In the genomic region with DNA sequence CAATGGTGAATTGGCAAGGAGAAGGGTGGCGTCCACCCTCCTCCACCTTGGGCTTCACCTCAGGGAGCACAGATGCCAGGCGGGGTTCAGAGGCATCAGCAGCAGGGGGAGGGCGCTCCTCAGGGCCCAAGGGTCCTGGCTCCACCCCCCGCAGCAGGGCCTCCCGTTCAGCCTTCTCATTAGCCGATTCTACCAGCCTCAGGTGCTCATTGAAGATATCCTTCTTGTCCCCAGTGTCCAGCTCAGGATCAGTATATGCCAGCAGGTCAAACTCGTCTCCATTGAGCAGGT, we compare ENCODE assay signal across 22 cellular contexts. TPM values are rescaled to one million over a fixed set of nuclear protein-coding genes. Genes with fewer than 3 reads are reported as not detected.
DNase-seq lines count a peak whose midpoint lies in the region; ATAC-seq, FAIRE-seq and TF ChIP-seq lines count a peak whose summit lies in the region.
"Had no signal": no experiment of that assay in that cellular context is flagged by ENCODE, and none has a peak within 500 bp of the region (broad histone marks: within the 10 kb centered on the region; RNA-seq: fewer than 3 reads in every experiment).

No MANE protein-coding gene starts in this region.

- ATAC-seq in HepG2 (no peak), right lobe of liver (no peak), HG02981 (IDR thresholded peaks at IDR 0.05; ENCODE audit: unreplicated experiment) (no peak)

- no peak overlapping the region for H3K4ac ChIP-seq in trophoblast cell (ENCODE audit: low read depth, low read length)

- peaks cover 12% of the 10 kb centered on the region for H3K27me3 Mint-ChIP-seq in endothelial cell (ENCODE audit: unreplicated experiment)

- H4K91ac ChIP-seq in trophoblast cell (ENCODE audit: low read depth, low read length), result no peak overlapping the region

- 92% methylated on average over 4 of the region's 7 CpGs for WGBS in HepG2 (ENCODE audit: low lambda C conversion rate)
- 100% methylated on average over 2 of the region's 7 CpGs for WGBS in right lobe of liver (ENCODE audit: insufficient coverage, low coverage, low lambda C conversion rate, missing lambda C conversion rate)
- no CpG with 5 or more reads among the region's 7 CpGs for WGBS in trophoblast cell (ENCODE audit: extremely low coverage, insufficient coverage, insufficient read length)

- no peak overlapping the region for H4K12ac ChIP-seq in trophoblast cell (ENCODE audit: low read depth, low read length)

- TF ChIP-seq POLR2A in HepG2 (IDR thresholded peaks at IDR 0.05; ENCODE audit: insufficient read depth in 1 of 2, low read depth in 2 of 2, low read length in 2 of 2) (no peak), right lobe of liver (IDR thresholded peaks at IDR 0.05) (no peak)

- DNase-seq in HepG2 (ENCODE audit: low spot score), result no peak
- no peak for DNase-seq in right lobe of liver
- DNase-seq in endothelial cell (ENCODE audit: low spot score), result no peak
- no peak for DNase-seq in trophoblast cell
- no peak for DNase-seq in WERI-Rb-1
- DNase-seq: 8988T, Calu3, DMS79 treated with DMSO at 0.1 percent for 48 hours, GF-D8, KBM-7, MM.1S, NCI-H1694, NCI-H2081, NCI-H2227 treated with DMSO at 0.1 percent for 48 hours, NCI-H69, SK-N-SH had no signal

- no peaks in the 10 kb centered on the region for H3K4me1 ChIP-seq in HepG2 (ENCODE audit: insufficient read depth, low read length)
- H3K4me1 ChIP-seq in right lobe of liver, result no peaks in the 10 kb centered on the region
- H3K4me1 ChIP-seq in trophoblast cell (ENCODE audit: control insufficient read depth in 1 of 2, insufficient read depth in 2 of 2, low read length in 2 of 2), result no peaks in the 10 kb centered on the region

- peaks cover 53% of the 10 kb centered on the region for H3K36me3 Mint-ChIP-seq in endothelial cell (ENCODE audit: low read depth, unreplicated experiment)

- BruUV-seq in HepG2 (replicated peaks; lab: Mats Ljungman, UMichigan), result TSS peak; percentile 37

- H2AFZ ChIP-seq in HepG2 (ENCODE audit: low read length) (no peak overlapping the region), trophoblast cell (ENCODE audit: insufficient read depth, low read length, poor library complexity) (no peak overlapping the region)

- no peak overlapping the region for H3K14ac ChIP-seq in trophoblast cell (ENCODE audit: low read length)

- TF ChIP-seq RAD21 in HepG2 (CRISPR knock-in tag; IDR thresholded peaks at IDR 0.05), result no peak

- H3K79me2 ChIP-seq in HepG2 (ENCODE audit: insufficient read depth, low read length), result no peaks in the 10 kb centered on the region
- H3K79me2 ChIP-seq in trophoblast cell (ENCODE audit: control insufficient read depth, insufficient read depth, low read length, poor library complexity), result no peaks in the 10 kb centered on the region

- no peak overlapping the region for H2BK120ac ChIP-seq in trophoblast cell (ENCODE audit: insufficient read depth, low read length, poor library complexity)

- H2AK5ac ChIP-seq in trophoblast cell (ENCODE audit: low read length), result no peak overlapping the region

- FAIRE-seq in HepG2 (lab: Jason Lieb, UNC), result no peak
- FAIRE-seq: GM12892, GM19239, RCC 7860 had no signal

- H3K9me3 Mint-ChIP-seq in endothelial cell (ENCODE audit: unreplicated experiment), result no peaks in the 10 kb centered on the region

- intact Hi-C loops in HepG2 (cut with micrococcal nuclease; ENCODE audit: unreplicated experiment), result no loop called here
- intact Hi-C loops in right lobe of liver (cut with DNase I), result no loop called here

- TF ChIP-seq EP300 in HepG2 (IDR thresholded peaks at IDR 0.05; ENCODE audit: low read depth in 2 of 2, low read length in 2 of 2) (no peak), HepG2 (CRISPR knock-in tag; IDR thresholded peaks at IDR 0.05; ENCODE audit: borderline replicate concordance) (no peak)

- H3K27me3 ChIP-seq in HepG2 (ENCODE audit: control insufficient read depth in 1 of 2, insufficient read depth in 2 of 2, low read length in 2 of 2), result no peaks in the 10 kb centered on the region
- H3K27me3 ChIP-seq in right lobe of liver, result no peaks in the 10 kb centered on the region
- H3K27me3 ChIP-seq in trophoblast cell (ENCODE audit: insufficient read depth, low read length), result no peaks in the 10 kb centered on the region
- no peaks in the 10 kb centered on the region for H3K27me3 ChIP-seq in WERI-Rb-1 (ENCODE audit: insufficient read depth, low read depth, severe bottlenecking)

- no peaks in the 10 kb centered on the region for H3K9me3 ChIP-seq in HepG2 (ENCODE audit: low read length)
- H3K9me3 ChIP-seq in right lobe of liver, result no peaks in the 10 kb centered on the region
- no peaks in the 10 kb centered on the region for H3K9me3 ChIP-seq in trophoblast cell (ENCODE audit: insufficient read depth, low read depth, low read length)
- H3K9me3 ChIP-seq in WERI-Rb-1 (ENCODE audit: severe bottlenecking), result no peaks in the 10 kb centered on the region
- H3K9me3 ChIP-seq: SK-N-SH had no signal

- H2BK5ac ChIP-seq in trophoblast cell (ENCODE audit: low read depth, low read length, poor library complexity), result no peak overlapping the region

- peak overlapping the region; percentile 17 for H3K18ac ChIP-seq in trophoblast cell (ENCODE audit: low read length)

- TF ChIP-seq CTCF in HepG2 (CRISPR knock-in tag; IDR thresholded peaks at IDR 0.05) (no peak), right lobe of liver (IDR thresholded peaks at IDR 0.05) (no peak), endothelial cell (IDR thresholded peaks at IDR 0.05; ENCODE audit: unreplicated experiment) (no peak), WERI-Rb-1 (IDR thresholded peaks at IDR 0.05; ENCODE audit: low read depth, low read length) (no peak)

- H4K20me1 ChIP-seq in HepG2 (ENCODE audit: insufficient read depth, low read length), result no peaks in the 10 kb centered on the region

- H3K27ac ChIP-seq in HepG2 (ENCODE audit: extremely low read length, insufficient read depth, low read length) (no peak overlapping the region), right lobe of liver (no peak overlapping the region), trophoblast cell (ENCODE audit: low read depth, low read length) (no peak overlapping the region), WERI-Rb-1 (no peak overlapping the region)

- H3K9ac ChIP-seq in HepG2 (ENCODE audit: insufficient read depth, low read depth, low read length), result no peak overlapping the region
- H3K9ac ChIP-seq in trophoblast cell (ENCODE audit: low read length), result peak overlapping the region; percentile 14
- H3K9ac ChIP-seq: SK-N-SH had no signal

- CTCF ChIA-PET in HepG2 (lab: Yijun Ruan, JAX; ENCODE audit: low intra/inter-chr PET ratio, low total read pairs), result no interaction called here

- H3K4me3 Mint-ChIP-seq in endothelial cell (ENCODE audit: unreplicated experiment), result peak overlapping the region; percentile 37

- H3K4me2 ChIP-seq in HepG2 (ENCODE audit: low read depth, low read length) (no peak overlapping the region), trophoblast cell (ENCODE audit: low read length) (no peak overlapping the region)
- H3K4me2 ChIP-seq: SK-N-SH had no signal

- H3K4me3 ChIP-seq in HepG2 (replicated peaks in 1 of 3; ENCODE audit: insufficient read depth in 1 of 3, low read depth in 2 of 3, low read length in 3 of 3) (no peak overlapping the region), right lobe of liver (no peak overlapping the region), trophoblast cell (ENCODE audit: low read depth, low read length) (no peak overlapping the region), WERI-Rb-1 (ENCODE audit: low read depth, low read length) (no peak overlapping the region)

- in situ Hi-C loops in HepG2 (cut with HindIII; ENCODE audit: extremely low pct_ligation_motif_present, low pct_unique_long_range_greater_than_20kb), result no loop called here

- H3K79me1 ChIP-seq in trophoblast cell (ENCODE audit: low read length), result no peaks in the 10 kb centered on the region

- peaks cover 54 to 92% of the 10 kb centered on the region in 2 experiments; a peak in 4 of 5 replicates for H3K36me3 ChIP-seq in HepG2 (replicated peaks in 1 of 2; ENCODE audit: control insufficient read depth in 1 of 2, insufficient read depth in 2 of 2, low read length in 2 of 2)
- H3K36me3 ChIP-seq in right lobe of liver, result peaks cover 9 to 88% (median 53%) of the 10 kb centered on the region in 4 donors
- peaks cover 80 to 83% of the 10 kb centered on the region in 2 experiments for H3K36me3 ChIP-seq in trophoblast cell (ENCODE audit: control insufficient read depth in 1 of 2, insufficient read depth in 2 of 2, low read length in 2 of 2)
- peaks cover 97% of the 10 kb centered on the region for H3K36me3 ChIP-seq in WERI-Rb-1

- no peak overlapping the region for H4K8ac ChIP-seq in trophoblast cell (ENCODE audit: low read depth, low read length)

- no peak overlapping the region for H3K27ac Mint-ChIP-seq in endothelial cell (ENCODE audit: unreplicated experiment)

- POLR2A ChIA-PET in HepG2 (lab: Yijun Ruan, JAX), result interaction anchor here (0.5 to 2.1 kb wide), 3 partner anchors 13 to 20 kb away, joined by 3 to 5 read pairs (median 3); no protein-coding TSS in a partner anchor

- H3K23ac ChIP-seq in trophoblast cell (ENCODE audit: low read length), result no peak overlapping the region

- H3K4me1 Mint-ChIP-seq in endothelial cell (ENCODE audit: unreplicated experiment), result no peaks in the 10 kb centered on the region

- no peak overlapping the region for H2BK12ac ChIP-seq in trophoblast cell (ENCODE audit: low read length)

RNA-seq across cellular contexts. Expression of gene PRKAG1, which starts 19.3 kb away (rescaled TPM):
- total RNA-seq in HepG2 (2016; rRNA removed; fragmentation: Illumina TruSeq; extraction: Trizol) (32.8 and 37.6 TPM in 2 replicates), right lobe of liver (10 to 100 TPM; 24.8 to 36.2 (median 30.1) TPM), endothelial cell (ENCODE audit: unreplicated experiment) (24.0 TPM)
- total RNA-seq in HepG2 (2016; cell fraction: cytosol; rRNA removed; fragmentation: Illumina TruSeq; extraction: Trizol; ENCODE audit: low read depth), result 9.1 and 11.2 TPM in 2 replicates
- 30.6 and 39.9 TPM in 2 replicates for total RNA-seq in HepG2 (2016; cell fraction: insoluble cytoplasmic fraction; rRNA removed; fragmentation: Illumina TruSeq; extraction: Trizol)
- 19.3 and 21.1 TPM in 2 replicates for total RNA-seq in HepG2 (2016; cell fraction: membrane; rRNA removed; fragmentation: Illumina TruSeq; extraction: Trizol)
- 16.7 and 19.6 TPM in 2 replicates for total RNA-seq in HepG2 (2016; cell fraction: nucleus; rRNA removed; fragmentation: Illumina TruSeq; extraction: Trizol)
- 21.2 and 26.1 TPM in 2 replicates for polyA plus RNA-seq in HepG2 (2011; rRNA removed)
- 18.5 and 26.3 TPM in 2 replicates for polyA plus RNA-seq in HepG2 (2011; cell fraction: cytosol; rRNA removed)
- polyA plus RNA-seq in HepG2 (2011; cell fraction: nucleus; rRNA removed), result 8.8 and 11.6 TPM in 2 replicates
- polyA plus RNA-seq in HepG2 (2012), result 20.2 and 21.7 TPM in 2 replicates
- polyA plus RNA-seq in HepG2 (2016; cell fraction: cytosol; fragmentation: Illumina TruSeq; extraction: Trizol; ENCODE audit: low read depth), result 7.6 and 8.8 TPM in 2 replicates
- 38.7 and 40.2 TPM in 2 replicates for polyA plus RNA-seq in HepG2 (2016; cell fraction: insoluble cytoplasmic fraction; fragmentation: Illumina TruSeq; extraction: Trizol; ENCODE audit: low read depth)
- polyA plus RNA-seq in HepG2 (2016; cell fraction: membrane; fragmentation: Illumina TruSeq; extraction: Trizol; ENCODE audit: low read depth), result 14.5 and 16.2 TPM in 2 replicates
- polyA plus RNA-seq in HepG2 (2016; cell fraction: nucleus; fragmentation: Illumina TruSeq; extraction: Trizol; ENCODE audit: insufficient read depth, low read depth), result 24.6 and 24.9 TPM in 2 replicates
- 11.5 and 73.4 TPM in 2 replicates for polyA minus RNA-seq in HepG2 (2011; rRNA and poly(A)+ RNA removed; ENCODE audit: low replicate concordance)
- polyA minus RNA-seq in HepG2 (2011; cell fraction: cytosol; rRNA and poly(A)+ RNA removed), result 7.8 and 9.5 TPM in 2 replicates
- 11.6 TPM in 2 replicates for polyA minus RNA-seq in HepG2 (2011; cell fraction: nucleus; rRNA and poly(A)+ RNA removed)
- polyA plus RNA-seq in trophoblast cell (2013), result 44.8 and 45.0 TPM in 2 replicates

RNA-seq across cellular contexts. Expression of gene KMT2D, which starts 22.7 kb away (rescaled TPM):
- 10.4 and 25.7 TPM in 2 replicates for total RNA-seq in HepG2 (2016; rRNA removed; fragmentation: Illumina TruSeq; extraction: Trizol)
- 3.8 and 5.1 TPM in 2 replicates for total RNA-seq in HepG2 (2016; cell fraction: cytosol; rRNA removed; fragmentation: Illumina TruSeq; extraction: Trizol; ENCODE audit: low read depth)
- total RNA-seq in HepG2 (2016; cell fraction: insoluble cytoplasmic fraction; rRNA removed; fragmentation: Illumina TruSeq; extraction: Trizol), result 9.4 and 20.2 TPM in 2 replicates
- total RNA-seq in HepG2 (2016; cell fraction: membrane; rRNA removed; fragmentation: Illumina TruSeq; extraction: Trizol), result 7.5 and 9.1 TPM in 2 replicates
- 25.5 and 28.3 TPM in 2 replicates for total RNA-seq in HepG2 (2016; cell fraction: nucleus; rRNA removed; fragmentation: Illumina TruSeq; extraction: Trizol)
- 8.1 and 8.2 TPM in 2 replicates for polyA plus RNA-seq in HepG2 (2011; rRNA removed)
- polyA plus RNA-seq in HepG2 (2011; cell fraction: cytosol; rRNA removed), result 5.0 and 6.5 TPM in 2 replicates
- polyA plus RNA-seq in HepG2 (2011; cell fraction: nucleus; rRNA removed), result 41.1 and 48.4 TPM in 2 replicates
- 20.0 and 20.6 TPM in 2 replicates for polyA plus RNA-seq in HepG2 (2012)
- 0.52 and 0.66 TPM in 2 replicates for polyA plus RNA-seq in HepG2 (2016; cell fraction: cytosol; fragmentation: Illumina TruSeq; extraction: Trizol; ENCODE audit: low read depth)
- 18.4 and 23.1 TPM in 2 replicates for polyA plus RNA-seq in HepG2 (2016; cell fraction: insoluble cytoplasmic fraction; fragmentation: Illumina TruSeq; extraction: Trizol; ENCODE audit: low read depth)
- 1.3 and 2.4 TPM in 2 replicates for polyA plus RNA-seq in HepG2 (2016; cell fraction: membrane; fragmentation: Illumina TruSeq; extraction: Trizol; ENCODE audit: low read depth)
- 78.2 and 102 TPM in 2 replicates for polyA plus RNA-seq in HepG2 (2016; cell fraction: nucleus; fragmentation: Illumina TruSeq; extraction: Trizol; ENCODE audit: insufficient read depth, low read depth)
- 12.2 and 28.0 TPM in 2 replicates for polyA minus RNA-seq in HepG2 (2011; rRNA and poly(A)+ RNA removed; ENCODE audit: low replicate concordance)
- 19.4 and 23.5 TPM in 2 replicates for polyA minus RNA-seq in HepG2 (2011; cell fraction: cytosol; rRNA and poly(A)+ RNA removed)
- 32.2 and 33.3 TPM in 2 replicates for polyA minus RNA-seq in HepG2 (2011; cell fraction: nucleus; rRNA and poly(A)+ RNA removed)
- 10 to 100 TPM; 28.6 to 35.4 (median 33.3) TPM for total RNA-seq in right lobe of liver
- 135 TPM for total RNA-seq in endothelial cell (ENCODE audit: unreplicated experiment)
- 21.1 and 21.8 TPM in 2 replicates for polyA plus RNA-seq in trophoblast cell (2013)

RNA-seq across cellular contexts. Expression of gene RHEBL1, which starts 31.9 kb away (rescaled TPM):
- total RNA-seq in HepG2 (2016; rRNA removed; fragmentation: Illumina TruSeq; extraction: Trizol), result 1.4 and 1.6 TPM in 2 replicates
- total RNA-seq in HepG2 (2016; cell fraction: cytosol; rRNA removed; fragmentation: Illumina TruSeq; extraction: Trizol; ENCODE audit: low read depth), result 0.71 and 0.79 TPM in 2 replicates
- 1.5 and 1.9 TPM in 2 replicates for total RNA-seq in HepG2 (2016; cell fraction: insoluble cytoplasmic fraction; rRNA removed; fragmentation: Illumina TruSeq; extraction: Trizol)
- total RNA-seq in HepG2 (2016; cell fraction: membrane; rRNA removed; fragmentation: Illumina TruSeq; extraction: Trizol), result 0.62 and 1.0 TPM in 2 replicates
- 0.75 and 1.0 TPM in 2 replicates for total RNA-seq in HepG2 (2016; cell fraction: nucleus; rRNA removed; fragmentation: Illumina TruSeq; extraction: Trizol)
- 2.5 and 2.9 TPM in 2 replicates for polyA plus RNA-seq in HepG2 (2011; rRNA removed)
- polyA plus RNA-seq in HepG2 (2011; cell fraction: cytosol; rRNA removed), result 2.7 and 2.8 TPM in 2 replicates
- 2.0 and 2.7 TPM in 2 replicates for polyA plus RNA-seq in HepG2 (2011; cell fraction: nucleus; rRNA removed)
- 2.3 and 3.2 TPM in 2 replicates for polyA plus RNA-seq in HepG2 (2012)
- polyA plus RNA-seq in HepG2 (2016; cell fraction: cytosol; fragmentation: Illumina TruSeq; extraction: Trizol; ENCODE audit: low read depth), result 0.21 and 0.42 TPM in 2 replicates
- 1.2 and 1.3 TPM in 2 replicates for polyA plus RNA-seq in HepG2 (2016; cell fraction: insoluble cytoplasmic fraction; fragmentation: Illumina TruSeq; extraction: Trizol; ENCODE audit: low read depth)
- polyA plus RNA-seq in HepG2 (2016; cell fraction: membrane; fragmentation: Illumina TruSeq; extraction: Trizol; ENCODE audit: low read depth), result 0.52 and 0.79 TPM in 2 replicates
- 1.3 and 1.8 TPM in 2 replicates for polyA plus RNA-seq in HepG2 (2016; cell fraction: nucleus; fragmentation: Illumina TruSeq; extraction: Trizol; ENCODE audit: insufficient read depth, low read depth)
- polyA minus RNA-seq in HepG2 (2011; rRNA and poly(A)+ RNA removed; ENCODE audit: low replicate concordance), result 4.3 TPM in 2 replicates
- 0.88 and 0.89 TPM in 2 replicates for polyA minus RNA-seq in HepG2 (2011; cell fraction: cytosol; rRNA and poly(A)+ RNA removed)
- 0.62 and 0.90 TPM in 2 replicates for polyA minus RNA-seq in HepG2 (2011; cell fraction: nucleus; rRNA and poly(A)+ RNA removed)
- under 1 TPM in 5 of 6 experiments, not detected in 1; 0.17 to 0.60 (median 0.43) TPM for total RNA-seq in right lobe of liver
- total RNA-seq in endothelial cell (ENCODE audit: unreplicated experiment), result 3.2 TPM
- polyA plus RNA-seq in trophoblast cell (2013), result 0.89 and 1.0 TPM in 2 replicates

RNA-seq across cellular contexts. Expression of gene DDN, which starts 38.7 kb away (rescaled TPM):
- 0.51 and 0.53 TPM in 2 replicates for total RNA-seq in HepG2 (2016; rRNA removed; fragmentation: Illumina TruSeq; extraction: Trizol)
- total RNA-seq in HepG2 (2016; cell fraction: cytosol; rRNA removed; fragmentation: Illumina TruSeq; extraction: Trizol; ENCODE audit: low read depth), result 0.20 TPM in 1 of 2 replicates, not detected in the other
- total RNA-seq in HepG2 (2016; cell fraction: insoluble cytoplasmic fraction; rRNA removed; fragmentation: Illumina TruSeq; extraction: Trizol), result 0.43 and 0.54 TPM in 2 replicates
- total RNA-seq in HepG2 (2016; cell fraction: membrane; rRNA removed; fragmentation: Illumina TruSeq; extraction: Trizol), result 0.46 and 0.52 TPM in 2 replicates
- 0.34 and 0.62 TPM in 2 replicates for total RNA-seq in HepG2 (2016; cell fraction: nucleus; rRNA removed; fragmentation: Illumina TruSeq; extraction: Trizol)
- polyA plus RNA-seq in HepG2 (2011; rRNA removed), result 0.24 and 0.33 TPM in 2 replicates
- polyA plus RNA-seq in HepG2 (2011; cell fraction: cytosol; rRNA removed), result 0.21 and 0.34 TPM in 2 replicates
- polyA plus RNA-seq in HepG2 (2011; cell fraction: nucleus; rRNA removed), result 0.47 and 0.83 TPM in 2 replicates
- polyA plus RNA-seq in HepG2 (2012), result 0.48 and 0.69 TPM in 2 replicates
- polyA plus RNA-seq in HepG2 (2016; cell fraction: cytosol; fragmentation: Illumina TruSeq; extraction: Trizol; ENCODE audit: low read depth), result 0.20 and 0.28 TPM in 2 replicates
- polyA plus RNA-seq in HepG2 (2016; cell fraction: insoluble cytoplasmic fraction; fragmentation: Illumina TruSeq; extraction: Trizol; ENCODE audit: low read depth), result 0.58 and 0.73 TPM in 2 replicates
- 0.48 and 0.58 TPM in 2 replicates for polyA plus RNA-seq in HepG2 (2016; cell fraction: membrane; fragmentation: Illumina TruSeq; extraction: Trizol; ENCODE audit: low read depth)
- 1.2 and 1.3 TPM in 2 replicates for polyA plus RNA-seq in HepG2 (2016; cell fraction: nucleus; fragmentation: Illumina TruSeq; extraction: Trizol; ENCODE audit: insufficient read depth, low read depth)
- 0.46 and 5.3 TPM in 2 replicates for polyA minus RNA-seq in HepG2 (2011; rRNA and poly(A)+ RNA removed; ENCODE audit: low replicate concordance)
- 0.44 and 0.49 TPM in 2 replicates for polyA minus RNA-seq in HepG2 (2011; cell fraction: cytosol; rRNA and poly(A)+ RNA removed)
- 0.25 and 0.39 TPM in 2 replicates for polyA minus RNA-seq in HepG2 (2011; cell fraction: nucleus; rRNA and poly(A)+ RNA removed)
- under 1 TPM in 2 of 6 experiments, not detected in 4; 0.18 to 0.19 TPM for total RNA-seq in right lobe of liver
- 0.10 TPM for total RNA-seq in endothelial cell (ENCODE audit: unreplicated experiment)
- polyA plus RNA-seq in trophoblast cell (2013), result 0.12 and 0.18 TPM in 2 replicates

RNA-seq across cellular contexts. Expression of gene DHH, which starts 56.7 kb away (rescaled TPM):
- total RNA-seq in HepG2 (2016; rRNA removed; fragmentation: Illumina TruSeq; extraction: Trizol) (not detected in 2 replicates), right lobe of liver (under 1 TPM in 3 of 6 experiments, not detected in 3; 0.04 to 0.13 (median 0.07) TPM), endothelial cell (ENCODE audit: unreplicated experiment) (0.46 TPM)
- total RNA-seq in HepG2 (2016; cell fraction: cytosol; rRNA removed; fragmentation: Illumina TruSeq; extraction: Trizol; ENCODE audit: low read depth), result not detected in 2 replicates
- total RNA-seq in HepG2 (2016; cell fraction: insoluble cytoplasmic fraction; rRNA removed; fragmentation: Illumina TruSeq; extraction: Trizol), result not detected in 2 replicates
- not detected in 2 replicates for total RNA-seq in HepG2 (2016; cell fraction: membrane; rRNA removed; fragmentation: Illumina TruSeq; extraction: Trizol)
- not detected in 2 replicates for total RNA-seq in HepG2 (2016; cell fraction: nucleus; rRNA removed; fragmentation: Illumina TruSeq; extraction: Trizol)
- polyA plus RNA-seq in HepG2 (2011; rRNA removed), result not detected in 2 replicates
- polyA plus RNA-seq in HepG2 (2011; cell fraction: cytosol; rRNA removed), result not detected in 2 replicates
- polyA plus RNA-seq in HepG2 (2011; cell fraction: nucleus; rRNA removed), result 0.03 and 0.10 TPM in 2 replicates
- polyA plus RNA-seq in HepG2 (2012), result not detected in 2 replicates
- polyA plus RNA-seq in HepG2 (2016; cell fraction: cytosol; fragmentation: Illumina TruSeq; extraction: Trizol; ENCODE audit: low read depth), result not detected in 2 replicates
- polyA plus RNA-seq in HepG2 (2016; cell fraction: insoluble cytoplasmic fraction; fragmentation: Illumina TruSeq; extraction: Trizol; ENCODE audit: low read depth), result not detected in 2 replicates
- not detected in 2 replicates for polyA plus RNA-seq in HepG2 (2016; cell fraction: membrane; fragmentation: Illumina TruSeq; extraction: Trizol; ENCODE audit: low read depth)
- polyA plus RNA-seq in HepG2 (2016; cell fraction: nucleus; fragmentation: Illumina TruSeq; extraction: Trizol; ENCODE audit: insufficient read depth, low read depth), result not detected in 2 replicates
- polyA minus RNA-seq in HepG2 (2011; rRNA and poly(A)+ RNA removed; ENCODE audit: low replicate concordance), result 0.07 TPM in 1 of 2 replicates, not detected in the other
- not detected in 2 replicates for polyA minus RNA-seq in HepG2 (2011; cell fraction: cytosol; rRNA and poly(A)+ RNA removed)
- polyA minus RNA-seq in HepG2 (2011; cell fraction: nucleus; rRNA and poly(A)+ RNA removed), result 0.12 TPM in 1 of 2 replicates, not detected in the other
- 0.11 and 0.12 TPM in 2 replicates for polyA plus RNA-seq in trophoblast cell (2013)
- total RNA-seq: Calu3, HT1080 had no signal
- polyA plus RNA-seq: BJ had no signal
